Comparison of ENCODE assay signal across 8 cellular contexts in genomic region chr12:442235-442884, GRCh38. TPM values are rescaled to one million over a fixed set of nuclear protein-coding genes. Genes with fewer than 3 reads are reported as not detected.
DNase-seq lines count a peak whose midpoint lies in the region; ATAC-seq and TF ChIP-seq lines count a peak whose summit lies in the region.

No MANE protein-coding gene starts in this region.

- no peak overlapping the region for H3K9ac ChIP-seq in liver (ENCODE audit: low read depth in 1 of 2, low read length in 2 of 2)

- H3K9me3 ChIP-seq in liver (ENCODE audit: control insufficient read depth in 4 of 4, low read length in 3 of 4) (no peaks in the 10 kb centered on the region), thoracic aorta (no peaks in the 10 kb centered on the region)

- H3K4me3 ChIP-seq in liver (ENCODE audit: low read depth in 1 of 3, low read length in 3 of 3) (no peak overlapping the region), thoracic aorta (no peak overlapping the region)

- TF ChIP-seq CTCF in LNCAP (IDR thresholded peaks at IDR 0.05): peak; percentile 77
- TF ChIP-seq CTCF in liver (IDR thresholded peaks at IDR 0.05; ENCODE audit: low read depth, low read length, missing input control): peak; percentile 70
- peak; percentile 68 for TF ChIP-seq CTCF in thoracic aorta (IDR thresholded peaks at IDR 0.05)

- H3K36me3 ChIP-seq in liver (ENCODE audit: control insufficient read depth in 4 of 4, insufficient read depth in 3 of 4, low read depth in 1 of 4, low read length in 3 of 4): peaks cover 0 to 2% (median 0%) of the 10 kb centered on the region in 4 donors
- no peaks in the 10 kb centered on the region for H3K36me3 ChIP-seq in thoracic aorta

- peak; percentile 79 to 85 for TF ChIP-seq RAD21 in liver (IDR thresholded peaks at IDR 0.05)

- ATAC-seq in thoracic aorta (ENCODE audit: insufficient number of reproducible peaks, low FRiP score, low read depth): no peak
- ATAC-seq in HG02678 (IDR thresholded peaks at IDR 0.05; ENCODE audit: unreplicated experiment): no peak

- H3K4me1 ChIP-seq in liver (ENCODE audit: control insufficient read depth in 4 of 4, insufficient read depth in 4 of 4, low read length in 3 of 4): peaks cover 0 to 5% (median 0%) of the 10 kb centered on the region in 4 donors
- no peaks in the 10 kb centered on the region for H3K4me1 ChIP-seq in thoracic aorta (ENCODE audit: control insufficient read depth in 1 of 2, low read depth in 2 of 2)

- WGBS in liver: 56% methylated on average over 16 of the region's 16 CpGs

- H3K27ac ChIP-seq in liver (ENCODE audit: low read depth in 1 of 2, low read length in 2 of 2) (no peak overlapping the region), thoracic aorta (no peak overlapping the region)

- peak; percentile 15 for DNase-seq in NK-92 treated with Interleukin-12 subunit alpha and Interleukin-12 subunit beta, amount 100 ng/mL, for 24 hours (lab: John Stamatoyannopoulos, UW)
- DNase-seq in NK-92 (lab: John Stamatoyannopoulos, UW; ENCODE audit: unreplicated experiment) (no peak), T-helper 1 cell (peak in 4 of 5 donors; percentile 13 to 37 (median 24)), dermis blood vessel endothelial cell (peak; percentile 73), thoracic aorta (ENCODE audit: low spot score) (no peak)

- H3K27me3 ChIP-seq in liver (ENCODE audit: control insufficient read depth in 4 of 4, insufficient read depth in 4 of 4, low read length in 3 of 4) (no peaks in the 10 kb centered on the region), thoracic aorta (replicated peaks; ENCODE audit: insufficient read depth) (no peaks in the 10 kb centered on the region)

TF ChIP-seq in liver, 16 proteins besides CTCF, POLR2A, EP300 and RAD21:
- no peak for TF ChIP-seq YY1 (IDR thresholded peaks at IDR 0.05)
- no peak for TF ChIP-seq SP1 (IDR thresholded peaks at IDR 0.05)

RNA-seq across cellular contexts. Expression of gene B4GALNT3, which starts 17.4 kb away (rescaled TPM):
- 0.05 TPM in 1 of 2 replicates, not detected in the other for total RNA-seq in dermis blood vessel endothelial cell
- total RNA-seq in liver: under 1 TPM; 0.09 to 0.25 TPM
- under 1 TPM in 1 of 2 donors, not detected in 1; 0.14 TPM for polyA plus RNA-seq in liver
- 10 to 100 TPM; 16.8 to 22.3 TPM for total RNA-seq in thoracic aorta

RNA-seq across cellular contexts. Expression of gene CCDC77, which starts 40.9 kb away (rescaled TPM):
- total RNA-seq in dermis blood vessel endothelial cell (6.6 and 14.8 TPM in 2 replicates), liver (1 to 10 TPM; 3.9 to 4.2 TPM), thoracic aorta (1 to 10 TPM; 5.6 to 7.2 TPM)
- 1 to 10 TPM; 1.2 to 1.5 TPM for polyA plus RNA-seq in liver

RNA-seq across cellular contexts. Expression of gene KDM5A, which starts 53.2 kb away (rescaled TPM):
- 68.1 and 73.5 TPM in 2 replicates for total RNA-seq in dermis blood vessel endothelial cell
- total RNA-seq in liver: 10 to 100 TPM; 26.5 to 33.7 TPM
- polyA plus RNA-seq in liver: 10 to 100 TPM in 1 of 2 donors, 1 to 10 TPM in 1; 7.2 to 20.7 TPM
- total RNA-seq in thoracic aorta: 10 to 100 TPM; 52.8 to 57.7 TPM

Comparison
In these comparisons a context has a peak if more than half of its experiments do, and no peak if none do; other contexts are left out.
1. DNase-seq: peak in NK-92 treated with Interleukin-12 subunit alpha and Interleukin-12 subunit beta, amount 100 ng/mL, for 24 hours (single experiment), T-helper 1 cell (4 of 5) and dermis blood vessel endothelial cell (single experiment); none in NK-92 (single experiment) and thoracic aorta (single experiment).
2. RNA of gene B4GALNT3, which starts 17.4 kb away (total RNA-seq): 16.8 to 22.3 TPM in thoracic aorta; 0.09 to 0.25 TPM in liver and 0.05 TPM in dermis blood vessel endothelial cell; every median in the first group is over 10 times any median in the second.
3. Peak in every context shown above with its lines, with median percentiles within 50 percentile points of each other: CTCF ChIP-seq.